In the genomic region with DNA sequence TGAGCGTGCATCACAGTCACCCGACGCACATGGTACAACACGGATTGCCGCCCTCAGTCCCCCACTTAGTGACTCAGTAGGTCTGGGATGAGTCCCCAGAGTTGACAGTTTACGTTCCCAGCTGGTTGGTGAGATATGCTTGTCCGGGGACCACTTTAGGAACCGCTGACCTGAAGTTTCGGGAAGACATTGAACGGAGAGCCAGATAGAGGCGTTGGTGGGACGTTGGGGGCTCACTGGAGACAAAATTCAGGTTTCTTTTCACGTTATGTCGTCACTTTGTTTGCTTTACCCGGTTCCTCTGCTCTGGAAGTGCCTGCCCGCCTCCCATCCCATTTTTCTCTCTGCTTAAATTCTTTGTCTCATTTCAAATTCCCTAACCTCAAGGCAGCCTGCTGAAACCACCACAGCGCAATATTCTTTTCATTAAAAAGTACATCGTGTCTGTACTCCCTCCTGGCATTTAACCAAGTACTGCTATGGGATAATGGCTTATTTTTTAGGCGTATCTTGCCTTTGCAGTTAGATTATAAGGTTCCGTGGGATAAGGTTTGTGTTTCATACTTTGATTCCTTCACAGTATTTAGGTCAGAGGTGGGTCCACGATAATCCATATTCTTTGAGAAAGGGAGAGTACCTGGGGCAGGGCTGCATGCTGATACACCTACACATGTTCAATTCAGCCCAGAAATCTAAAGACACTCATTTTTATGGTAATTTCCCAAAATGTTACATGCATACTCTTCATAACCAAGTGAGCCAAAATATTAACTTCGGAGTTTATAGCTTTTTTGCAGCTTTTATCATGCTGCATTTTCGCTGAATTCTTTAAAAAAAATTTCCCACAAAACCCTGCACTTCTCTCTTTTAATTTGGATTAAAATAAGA, we compare ENCODE assay signal across 8 cellular contexts. TPM values are rescaled to one million over a fixed set of nuclear protein-coding genes. Genes with fewer than 3 reads are reported as not detected.
DNase-seq lines count a peak whose midpoint lies in the region; ATAC-seq and TF ChIP-seq lines count a peak whose summit lies in the region.

No MANE protein-coding gene starts in this region.

- H3K36me3 Mint-ChIP-seq in CD4-positive, CD25-positive, alpha-beta regulatory T cell: peaks cover 13% of the 10 kb centered on the region

- peaks cover 13% of the 10 kb centered on the region for H3K36me3 ChIP-seq in CD4-positive, CD25-positive, alpha-beta regulatory T cell (ENCODE audit: control insufficient read depth, insufficient read depth, low read length)

- peaks cover 4% of the 10 kb centered on the region for H3K27me3 Mint-ChIP-seq in CD4-positive, CD25-positive, alpha-beta regulatory T cell

- peak overlapping the region; percentile 86 to 93 (median 90) for H3K4me3 Mint-ChIP-seq in CD4-positive, CD25-positive, alpha-beta regulatory T cell

- no peaks in the 10 kb centered on the region for H3K9me3 Mint-ChIP-seq in CD4-positive, CD25-positive, alpha-beta regulatory T cell

- H3K27ac ChIP-seq in CD4-positive, CD25-positive, alpha-beta regulatory T cell (ENCODE audit: insufficient read depth, low read length, poor library complexity, severe bottlenecking): peak overlapping the region; percentile 80

- no peaks in the 10 kb centered on the region for H3K27me3 ChIP-seq in CD4-positive, CD25-positive, alpha-beta regulatory T cell (ENCODE audit: control insufficient read depth, insufficient read depth, low read length)

- TF ChIP-seq CTCF in LNCaP clone FGC (IDR thresholded peaks at IDR 0.05; ENCODE audit: control insufficient read depth, extremely low read depth, insufficient read depth): no peak
- TF ChIP-seq CTCF in choroid plexus epithelial cell (conservative IDR thresholded peaks at IDR 0.05; ENCODE audit: low read depth, low read length): no peak

- H3K4me1 Mint-ChIP-seq in CD4-positive, CD25-positive, alpha-beta regulatory T cell: peaks cover 22 to 52% (median 34%) of the 10 kb centered on the region in 4 donors

- DNase-seq in CD4-positive, CD25-positive, alpha-beta regulatory T cell: peak in 1 of 3 donors; percentile 10
- DNase-seq in LNCaP clone FGC (ENCODE audit: low read depth): no peak
- DNase-seq in choroid plexus epithelial cell (ENCODE audit: low read depth): peak; percentile 33
- peak; percentile 47 for DNase-seq in myocyte (ENCODE audit: low read depth)
- DNase-seq in islet precursor cell: no peak
- DNase-seq in GF-D8 (lab: John Stamatoyannopoulos, UW): no peak

- peak overlapping the region; percentile 80 to 97 (median 96) for H3K27ac Mint-ChIP-seq in CD4-positive, CD25-positive, alpha-beta regulatory T cell

- no peak for ATAC-seq in CD4-positive, CD25-positive, alpha-beta regulatory T cell (ENCODE audit: low read depth in 2 of 2)
- ATAC-seq in HG03457 (IDR thresholded peaks at IDR 0.05; ENCODE audit: unreplicated experiment) (no peak), HG03432 (IDR thresholded peaks at IDR 0.05; ENCODE audit: unreplicated experiment) (no peak)

- peaks cover 34% of the 10 kb centered on the region for H3K4me1 ChIP-seq in CD4-positive, CD25-positive, alpha-beta regulatory T cell (ENCODE audit: control insufficient read depth, insufficient read depth, low read length, poor library complexity, severe bottlenecking)

- H3K9me3 ChIP-seq in CD4-positive, CD25-positive, alpha-beta regulatory T cell (ENCODE audit: control insufficient read depth in 2 of 2, low read length in 2 of 2): no peaks in the 10 kb centered on the region

- peak overlapping the region; percentile 89 for H3K4me3 ChIP-seq in CD4-positive, CD25-positive, alpha-beta regulatory T cell (ENCODE audit: low read depth, low read length)
- H3K4me3 ChIP-seq in LNCaP clone FGC (ENCODE audit: low read depth, low read length) (peak overlapping the region; percentile 62), choroid plexus epithelial cell (ENCODE audit: low read depth, low read length) (peak overlapping the region; percentile 95)

RNA-seq across cellular contexts. Expression of gene LMLN, which starts 0.9 kb away (rescaled TPM):
- 2.5 TPM for total RNA-seq in CD4-positive, CD25-positive, alpha-beta regulatory T cell
- 1 to 10 TPM in 3 of 4 donors, under 1 TPM in 1; 0.57 to 2.3 (median 1.4) TPM for polyA plus RNA-seq in CD4-positive, CD25-positive, alpha-beta regulatory T cell
- 5.1 and 8.0 TPM in 2 replicates for total RNA-seq in myocyte
- polyA plus RNA-seq in myocyte (2012): 5.7 TPM

RNA-seq across cellular contexts. Expression of gene RPL35A, which starts 10.9 kb away (rescaled TPM):
- total RNA-seq in CD4-positive, CD25-positive, alpha-beta regulatory T cell: 1,211 TPM
- 1,000 to 10,000 TPM; 1,609 to 2,226 (median 1,937) TPM for polyA plus RNA-seq in CD4-positive, CD25-positive, alpha-beta regulatory T cell
- total RNA-seq in myocyte: 553 and 684 TPM in 2 replicates
- polyA plus RNA-seq in myocyte (2012): 1,341 TPM

Comparison
In these comparisons a context has a peak if more than half of its experiments do, and no peak if none do; other contexts are left out.
1. DNase-seq: peak in choroid plexus epithelial cell (single experiment) and myocyte (single experiment); none in LNCaP clone FGC (single experiment), islet precursor cell (single experiment) and GF-D8 (single experiment).
2. Peak in every context shown above with its lines, with median percentiles within 50 percentile points of each other: H3K4me3 ChIP-seq.